ENCODE assay signal across 8 cellular contexts in the genomic region with DNA sequence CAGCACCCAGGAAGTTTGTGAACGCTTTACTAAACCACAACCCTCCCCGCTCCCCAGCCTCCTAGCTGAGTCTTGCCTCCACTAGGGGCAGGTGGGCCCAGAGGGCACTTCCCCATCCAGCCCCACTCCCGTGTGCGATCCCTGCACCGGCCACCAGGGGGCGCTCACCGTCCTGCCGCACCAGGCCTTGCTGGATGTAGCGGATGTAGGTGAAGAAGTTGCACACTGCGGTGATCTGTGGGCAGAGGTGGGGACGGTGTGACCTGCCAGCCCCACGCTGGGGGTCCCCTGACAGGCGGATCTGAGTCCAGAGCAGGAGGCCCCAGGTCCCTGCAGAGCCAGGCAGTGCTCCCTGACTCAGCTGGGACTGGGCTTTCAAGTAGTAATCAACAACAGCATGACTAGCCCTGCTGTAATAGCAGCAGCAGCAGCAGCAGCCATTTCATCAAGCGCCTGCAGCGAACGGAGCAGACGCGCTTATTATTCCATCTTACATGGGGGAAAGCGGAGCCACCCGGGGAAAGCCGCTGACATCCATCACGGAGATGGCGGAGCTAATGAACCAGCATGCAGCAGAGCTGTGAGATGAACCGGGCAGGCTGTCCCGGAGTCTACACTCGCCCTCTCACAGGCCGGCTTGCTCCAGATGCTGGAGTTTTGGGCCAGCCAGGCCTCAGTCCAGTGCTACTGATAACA. TPM values are rescaled to one million over a fixed set of nuclear protein-coding genes. Genes with fewer than 3 reads are reported as not detected.
DNase-seq lines count a peak whose midpoint lies in the region; ATAC-seq, FAIRE-seq and TF ChIP-seq lines count a peak whose summit lies in the region.

No MANE protein-coding gene starts in this region.

- H3K4me3 ChIP-seq in A549 (no peak overlapping the region), colonic mucosa (no peak overlapping the region), lower leg skin (ENCODE audit: low read depth, poor library complexity, severe bottlenecking) (no peak overlapping the region)

- peak; percentile 87 to 96 for DNase-seq in A549 (ENCODE audit: low read depth in 1 of 2, low spot score in 1 of 2)
- DNase-seq in NCI-H774 (lab: John Stamatoyannopoulos, UW) = peak; percentile 61
- DNase-seq in activated CD4-positive, alpha-beta T cell treated with anti-CD3 and anti-CD28 coated beads, Interleukin-2, amount 50 U/mL, for 1 hour = peak; percentile 95
- peak; percentile 90 for DNase-seq in colonic mucosa
- peak; percentile 67 to 97 for DNase-seq in lower leg skin (ENCODE audit: low spot score in 2 of 2)
- DNase-seq in stimulated activated CD8-positive, alpha-beta memory T cell treated with anti-CD3 and anti-CD28 coated beads, Interleukin-12 subunit alpha, Interleukin-12 subunit beta, amount 100 ng/mL, for 1 hour (ENCODE audit: low read depth) = peak; percentile 88

- H3K27me3 ChIP-seq in colonic mucosa = no peaks in the 10 kb centered on the region

- TF ChIP-seq POLR2A in A549 (IDR thresholded peaks at IDR 0.05; ENCODE audit: low read length) (no peak), lower leg skin (IDR thresholded peaks at IDR 0.05) (no peak)

- no peak overlapping the region for H3K9ac ChIP-seq in colonic mucosa (ENCODE audit: low read depth in 2 of 2, low read length in 2 of 2)

- TF ChIP-seq CTCF in A549 (IDR thresholded peaks at IDR 0.05) (peak; percentile 97), colonic mucosa (IDR thresholded peaks at IDR 0.05) (peak; percentile 100), lower leg skin (IDR thresholded peaks at IDR 0.05) (peak in 1 of 3 donors; percentile 97)

- ATAC-seq in A549 (peak; percentile 72 to 92), GM18517 (IDR thresholded peaks at IDR 0.05; ENCODE audit: unreplicated experiment) (peak; percentile 61), HG03520 (IDR thresholded peaks at IDR 0.05; ENCODE audit: unreplicated experiment) (peak; percentile 58)

- CTCF ChIA-PET in A549 (lab: Yijun Ruan, JAX) = interaction anchor here (0.6 to 19.8 kb wide), 57 partner anchors 12 to 258 kb away, joined by 3 to 565 read pairs (median 7); a partner anchor contains a TSS

- peak; percentile 83 for FAIRE-seq in A549 (lab: Jason Lieb, UNC)

- peak; percentile 92 to 93 for TF ChIP-seq RAD21 in A549 (conservative IDR thresholded peaks at IDR 0.05 in 1 of 2, IDR thresholded peaks at IDR 0.05 in 1 of 2)

- H3K9me3 ChIP-seq in A549 (no peaks in the 10 kb centered on the region), colonic mucosa (no peaks in the 10 kb centered on the region)

- peaks cover 19% of the 10 kb centered on the region for H3K4me1 ChIP-seq in A549
- no peaks in the 10 kb centered on the region for H3K4me1 ChIP-seq in colonic mucosa

- 48% methylated on average over 18 of the region's 27 CpGs for WGBS in A549 (ENCODE audit: missing lambda C conversion rate)
- WGBS in lower leg skin, 2 donors = 31 to 45% methylated on average over 19 to 27 of the region's 27 CpGs

- TF ChIP-seq EP300 in A549 (IDR thresholded peaks at IDR 0.05) = no peak

- POLR2A ChIA-PET in A549 (lab: Yijun Ruan, JAX) = interaction anchor here (1.3 kb wide), 1 partner anchor 48 kb away, joined by 4 read pairs; no protein-coding TSS in a partner anchor

- no peaks in the 10 kb centered on the region for H3K36me3 ChIP-seq in colonic mucosa

- H3K4me2 ChIP-seq in A549 = peak overlapping the region; percentile 13; the same call in 2 of the 3 replicates

- intact Hi-C loops in colonic mucosa (cut with DNase I) (loop anchor here (2.0 to 5.0 kb wide), 4 partner anchors 48 to 184 kb away; no protein-coding TSS in a partner anchor), lower leg skin (cut with DNase I; ENCODE audit: low total_unique reads) (loop anchor here (5.0 kb wide), 2 partner anchors 48 to 183 kb away; no protein-coding TSS in a partner anchor)

- H3K27ac ChIP-seq in A549 = peak overlapping the region; percentile 66 to 82; a peak in 5 of 6 replicates
- no peak overlapping the region for H3K27ac ChIP-seq in colonic mucosa

TF ChIP-seq in A549, 52 proteins besides CTCF, POLR2A, EP300 and RAD21:
- TF ChIP-seq SMC3 (IDR thresholded peaks at IDR 0.05) = peak; percentile 99
- TF ChIP-seq RNF2 (IDR thresholded peaks at IDR 0.05; ENCODE audit: borderline replicate concordance, low read depth) = no peak
- TF ChIP-seq HDAC2 (IDR thresholded peaks at IDR 0.05) = no peak
- TF ChIP-seq CHD2 (IDR thresholded peaks at IDR 0.05; ENCODE audit: low read length, partially characterized antibody) = no peak

RNA-seq across cellular contexts. Expression of a gene that starts 7.9 kb away (rescaled TPM):
- polyA plus RNA-seq in A549 (2011; rRNA removed) = 17.5 and 22.3 TPM in 2 replicates
- polyA plus RNA-seq in A549 (2012; cell fraction: cytosol; rRNA removed) = 44.6 and 54.6 TPM in 2 replicates
- polyA plus RNA-seq in A549 (2012; cell fraction: nucleus; rRNA removed) = 235 and 296 TPM in 2 replicates
- polyA plus RNA-seq in A549 (2017; fragmentation: RNase III; extraction: RNeasy Plus Mini Kit Qiagen cat#74134 plus additional on column Dnase treatment) = 36.3 to 43.5 TPM (median 42.9 TPM) in 3 replicates
- polyA minus RNA-seq in A549 (2011; rRNA and poly(A)+ RNA removed) = 30.0 and 30.5 TPM in 2 replicates
- 10 to 100 TPM; 10.4 to 13.3 TPM for total RNA-seq in colonic mucosa
- total RNA-seq in lower leg skin = 10 to 100 TPM; 10.9 to 27.8 (median 18.3) TPM

RNA-seq across cellular contexts. Expression of a gene that starts 18.1 kb away (rescaled TPM):
- polyA plus RNA-seq in A549 (2011; rRNA removed) (3.8 and 5.8 TPM in 2 replicates), A549 (2017; fragmentation: RNase III; extraction: RNeasy Plus Mini Kit Qiagen cat#74134 plus additional on column Dnase treatment) (5.0 to 6.6 TPM (median 6.2 TPM) in 3 replicates)
- 8.7 and 11.4 TPM in 2 replicates for polyA plus RNA-seq in A549 (2012; cell fraction: cytosol; rRNA removed)
- 10.1 and 10.9 TPM in 2 replicates for polyA plus RNA-seq in A549 (2012; cell fraction: nucleus; rRNA removed)
- 2.6 and 4.4 TPM in 2 replicates for polyA minus RNA-seq in A549 (2011; rRNA and poly(A)+ RNA removed)
- total RNA-seq in colonic mucosa (1 to 10 TPM; 3.7 to 5.9 TPM), lower leg skin (10 to 100 TPM in 1 of 4 donors, 1 to 10 TPM in 3; 6.1 to 10.9 (median 7.8) TPM)

RNA-seq across cellular contexts. Expression of a gene that starts 50.9 kb away (rescaled TPM):
- polyA plus RNA-seq in A549 (2011; rRNA removed) (1.2 and 1.5 TPM in 2 replicates), A549 (2017; fragmentation: RNase III; extraction: RNeasy Plus Mini Kit Qiagen cat#74134 plus additional on column Dnase treatment) (0.98 to 2.1 TPM (median 1.9 TPM) in 3 replicates)
- 0.23 and 0.29 TPM in 2 replicates for polyA plus RNA-seq in A549 (2012; cell fraction: cytosol; rRNA removed)
- polyA plus RNA-seq in A549 (2012; cell fraction: nucleus; rRNA removed) = 0.22 and 0.32 TPM in 2 replicates
- polyA minus RNA-seq in A549 (2011; rRNA and poly(A)+ RNA removed) = 2.0 and 2.2 TPM in 2 replicates
- total RNA-seq in colonic mucosa (under 1 TPM; 0.58 to 0.77 TPM), lower leg skin (1 to 10 TPM in 3 of 4 donors, under 1 TPM in 1; 0.89 to 2.8 (median 1.5) TPM)
